In the genomic region with DNA sequence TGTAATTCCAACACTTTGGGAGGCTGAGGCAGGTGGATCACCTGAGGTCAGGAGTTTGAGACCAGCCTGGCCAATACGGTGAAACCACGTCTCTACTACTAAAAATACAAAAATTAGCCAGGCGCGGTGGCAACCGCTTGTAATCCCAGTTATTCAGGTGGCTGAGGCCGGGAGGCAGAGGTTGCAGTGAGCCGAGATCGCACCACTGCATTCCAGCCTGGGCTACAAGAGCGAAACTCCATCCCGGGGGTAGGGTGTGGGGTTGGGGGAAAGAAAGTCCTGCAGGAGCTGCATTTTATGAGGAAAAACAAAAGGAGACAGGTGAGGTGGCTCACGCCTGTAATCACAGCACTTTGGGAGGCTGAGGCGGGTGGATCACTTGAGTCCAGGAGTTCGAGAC, we compare ENCODE assay signal across 2 cellular contexts. TPM values are rescaled to one million over a fixed set of nuclear protein-coding genes. Genes with fewer than 3 reads are reported as not detected.
"Had no signal": no experiment of that assay in that cellular context is flagged by ENCODE, and none has a peak within 500 bp of the region (broad histone marks: within the 10 kb centered on the region; RNA-seq: fewer than 3 reads in every experiment).

No MANE protein-coding gene starts in this region.

RNA-seq across cellular contexts. Expression of a gene that starts 23.3 kb away (rescaled TPM):
- total RNA-seq: ascending aorta, body of pancreas had no signal
